In the genomic region with DNA sequence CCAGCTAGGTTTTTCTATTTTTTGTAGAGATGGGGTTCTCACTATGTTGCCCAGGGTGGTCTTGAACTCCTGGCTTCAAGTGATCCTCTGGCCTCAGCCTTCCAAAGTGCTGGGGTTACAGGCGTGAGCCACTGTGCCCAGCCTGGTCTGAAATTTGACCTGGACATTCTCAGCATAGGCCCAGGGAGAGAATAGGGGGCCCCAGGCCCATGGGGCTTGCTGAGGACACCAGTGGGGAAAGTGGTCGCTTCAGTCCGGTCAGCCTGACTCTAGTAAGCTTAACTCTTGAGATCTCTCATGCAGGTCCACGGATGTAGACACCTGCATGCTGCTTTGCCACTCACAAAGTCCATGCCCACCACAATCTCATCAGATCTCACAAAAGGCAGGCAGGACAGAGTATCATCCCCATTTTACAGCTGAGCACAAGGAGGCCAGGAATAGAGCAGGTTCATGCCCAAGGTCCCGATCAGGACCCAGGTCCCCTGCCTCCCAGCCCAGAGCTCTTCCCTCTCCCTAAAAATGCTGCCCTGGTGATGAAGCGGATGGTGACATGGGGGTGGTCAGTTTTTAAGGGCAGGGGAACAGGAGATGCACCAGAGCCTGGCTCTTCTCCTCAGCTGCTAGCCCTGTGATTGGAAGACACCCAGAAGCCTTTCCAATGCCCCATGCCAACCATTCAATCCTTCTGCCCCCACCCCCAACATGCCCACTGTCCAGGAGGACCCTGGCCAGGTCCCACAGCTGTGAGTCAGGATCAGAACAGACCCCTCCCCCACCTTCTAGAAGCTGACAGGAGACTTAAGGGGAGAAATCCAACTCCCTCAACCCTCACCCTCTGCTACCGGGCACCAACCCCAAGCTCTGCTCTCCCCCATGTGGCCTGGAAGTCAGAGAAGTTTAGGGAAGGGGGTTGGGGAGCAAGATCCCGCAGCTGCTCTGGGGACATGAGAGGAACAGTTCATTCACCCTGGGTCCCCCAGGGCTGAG, we compare ENCODE assay signal across 8 cellular contexts.
DNase-seq lines count a peak whose midpoint lies in the region; ATAC-seq, FAIRE-seq and TF ChIP-seq lines count a peak whose summit lies in the region.

No MANE protein-coding gene starts in this region.

- H3K27ac Mint-ChIP-seq in central memory CD8-positive, alpha-beta T cell (ENCODE audit: low read depth): no peak overlapping the region

- DNase-seq in AG09309 (ENCODE audit: low read depth): no peak
- DNase-seq in central memory CD8-positive, alpha-beta T cell (ENCODE audit: low spot score in 2 of 2): no peak
- DNase-seq in HTR-8/SVneo (ENCODE audit: insufficient read length, low spot score): no peak

- no peak for TF ChIP-seq CTCF in AG09309 (IDR thresholded peaks at IDR 0.05; ENCODE audit: control insufficient read depth, insufficient read depth, low read depth, low read length, missing control alignments)

- H3K36me3 ChIP-seq in HUES48 (ENCODE audit: control insufficient read depth, insufficient read depth, low read length) (peaks cover 4% of the 10 kb centered on the region), mucosa of rectum (ENCODE audit: control insufficient read depth in 2 of 2, insufficient read depth in 2 of 2, low read length in 2 of 2) (peaks cover 0 to 3% of the 10 kb centered on the region in 2 donors)

- H3K27ac ChIP-seq in HUES48 (ENCODE audit: low read depth, low read length) (no peak overlapping the region), mucosa of rectum (ENCODE audit: low read depth in 2 of 2, low read length in 2 of 2) (peak overlapping the region; percentile 14 to 72)

- no peak for FAIRE-seq in HTR-8/SVneo (lab: Jason Lieb, UNC)

- H3K27me3 Mint-ChIP-seq in central memory CD8-positive, alpha-beta T cell: peaks cover 20% of the 10 kb centered on the region

- no peak for ATAC-seq in central memory CD8-positive, alpha-beta T cell (replicated peaks; ENCODE audit: extremely low read depth, poor library complexity, severe bottlenecking)
- no peak for ATAC-seq in HG03460 (IDR thresholded peaks at IDR 0.05; ENCODE audit: unreplicated experiment)
- no peak for ATAC-seq in HG02642 (IDR thresholded peaks at IDR 0.05; ENCODE audit: poor library complexity, unreplicated experiment)
- no peak for ATAC-seq in HG02885 (IDR thresholded peaks at IDR 0.05; ENCODE audit: poor library complexity, unreplicated experiment)

- H3K27me3 ChIP-seq in HUES48 (ENCODE audit: control insufficient read depth, insufficient read depth, low read length): no peaks in the 10 kb centered on the region
- H3K27me3 ChIP-seq in mucosa of rectum (ENCODE audit: control insufficient read depth in 2 of 2, insufficient read depth in 2 of 2, low read length in 2 of 2): peaks cover 4 to 14% of the 10 kb centered on the region in 2 donors

- H3K4me3 Mint-ChIP-seq in central memory CD8-positive, alpha-beta T cell: peak overlapping the region; percentile 46

- H3K36me3 Mint-ChIP-seq in central memory CD8-positive, alpha-beta T cell (ENCODE audit: insufficient read depth): no peaks in the 10 kb centered on the region

- H3K4me1 ChIP-seq in HUES48 (ENCODE audit: control insufficient read depth, insufficient read depth, low read length): peaks cover 51% of the 10 kb centered on the region
- peaks cover 27 to 31% of the 10 kb centered on the region in 2 donors for H3K4me1 ChIP-seq in mucosa of rectum (ENCODE audit: control insufficient read depth in 2 of 2, insufficient read depth in 2 of 2, low read length in 2 of 2)

- H3K9me3 ChIP-seq in HUES48 (ENCODE audit: control insufficient read depth, insufficient read depth, low read length): no peaks in the 10 kb centered on the region
- no peaks in the 10 kb centered on the region for H3K9me3 ChIP-seq in mucosa of rectum (ENCODE audit: control insufficient read depth in 2 of 2, low read length in 2 of 2)

- peaks cover 22% of the 10 kb centered on the region for H3K4me1 Mint-ChIP-seq in central memory CD8-positive, alpha-beta T cell

- H3K4me3 ChIP-seq in AG09309 (ENCODE audit: control insufficient read depth, low read depth, low read length) (peak overlapping the region; percentile 68), HUES48 (ENCODE audit: low read depth, low read length) (peak overlapping the region; percentile 71), mucosa of rectum (ENCODE audit: low read length in 2 of 2) (peak overlapping the region in 1 of 2 donors; percentile 75)

- H3K9ac ChIP-seq in HUES48 (ENCODE audit: low read depth, low read length) (no peak overlapping the region), mucosa of rectum (ENCODE audit: low read depth in 1 of 2, low read length in 2 of 2) (peak overlapping the region; percentile 70 to 72)

- H3K9me3 Mint-ChIP-seq in central memory CD8-positive, alpha-beta T cell: no peaks in the 10 kb centered on the region
